23 cellular contexts compared by ENCODE assay signal in the genomic region with DNA sequence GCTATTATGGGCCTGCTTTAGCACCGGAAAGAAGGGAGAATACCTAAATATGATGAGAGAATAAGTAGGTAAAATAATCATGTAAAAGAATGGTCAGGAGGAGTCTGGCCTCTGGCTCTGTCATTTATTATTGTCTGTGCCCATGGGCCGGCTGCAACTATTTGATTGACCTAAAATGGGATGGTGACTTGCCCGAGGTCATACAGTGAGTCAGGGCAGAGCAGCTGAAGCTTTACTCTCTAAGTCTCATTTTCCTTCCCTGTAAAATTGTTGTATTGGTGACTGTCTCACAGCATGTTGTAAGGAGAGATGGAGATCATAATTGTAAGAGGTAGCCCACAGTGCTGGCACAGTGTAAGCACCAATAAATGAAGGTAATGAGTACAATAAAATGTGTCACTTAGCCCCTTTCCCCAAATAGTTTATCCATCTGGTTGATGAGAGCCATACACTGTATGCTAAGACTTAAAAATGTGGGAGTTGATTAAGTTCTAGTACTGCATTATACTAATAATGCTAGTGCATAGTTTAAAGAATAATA.
"Had no signal": no experiment of that assay in that cellular context is flagged by ENCODE, and none has a peak within 500 bp of the region (broad histone marks: within the 10 kb centered on the region; RNA-seq: fewer than 3 reads in every experiment).

No MANE protein-coding gene starts in this region.

- H3K27ac ChIP-seq: ascending aorta, breast epithelium, colonic mucosa, esophagus squamous epithelium, heart left ventricle, right lobe of liver, stomach, suprapubic skin, tibial nerve had no signal

- H3K4me3 ChIP-seq: ascending aorta, breast epithelium, colonic mucosa, dorsolateral prefrontal cortex, esophagus squamous epithelium, heart left ventricle, mucosa of descending colon, right lobe of liver, stomach, suprapubic skin, tibial nerve had no signal

- H3K27me3 ChIP-seq: ascending aorta, breast epithelium, colonic mucosa, dorsolateral prefrontal cortex, esophagus squamous epithelium, heart left ventricle, right lobe of liver, stomach, suprapubic skin, tibial nerve had no signal

- ATAC-seq: effector memory CD8-positive, alpha-beta T cell; heart left ventricle; mucosa of descending colon; right lobe of liver; stimulated activated memory B cell treated with anti-CD40 and anti-IgM and Interleukin-4, amounts not matched to agents 10 μg/mL and 1 μg/mL and 100 μg/mL, for 72 hours; T-helper 17 cell had no signal

- H3K9me3 ChIP-seq: ascending aorta, breast epithelium, colonic mucosa, esophagus squamous epithelium, heart left ventricle, mucosa of descending colon, right lobe of liver, stomach, suprapubic skin, tibial nerve had no signal

- DNase-seq: activated CD4-positive, alpha-beta memory T cell treated with anti-CD3 and anti-CD28 coated beads, Interleukin-2, amount 10 ng/mL, durations not matched to agents 7 days and 5 days; activated CD4-positive, alpha-beta T cell treated with anti-CD3 and anti-CD28 coated beads, Interleukin-2, amount 10 ng/mL, durations not matched to agents 24 days and 14 days; activated gamma-delta T cell; colonic mucosa; dorsolateral prefrontal cortex; effector memory CD8-positive, alpha-beta T cell; esophagus squamous epithelium; heart left ventricle; left cardiac atrium; mesendoderm; mucosa of descending colon; naive B cell; nucleus accumbens; right lobe of liver; small intestine; stimulated activated CD4-positive, alpha-beta T cell treated with anti-CD3 and anti-CD28 coated beads, Interleukin-2, amount 100 ng/mL, for 24 hours; stomach; T-helper 17 cell had no signal

- H3K4me1 ChIP-seq: breast epithelium, colonic mucosa had no signal

- H3K36me3 ChIP-seq: colonic mucosa had no signal
